In the genomic region with DNA sequence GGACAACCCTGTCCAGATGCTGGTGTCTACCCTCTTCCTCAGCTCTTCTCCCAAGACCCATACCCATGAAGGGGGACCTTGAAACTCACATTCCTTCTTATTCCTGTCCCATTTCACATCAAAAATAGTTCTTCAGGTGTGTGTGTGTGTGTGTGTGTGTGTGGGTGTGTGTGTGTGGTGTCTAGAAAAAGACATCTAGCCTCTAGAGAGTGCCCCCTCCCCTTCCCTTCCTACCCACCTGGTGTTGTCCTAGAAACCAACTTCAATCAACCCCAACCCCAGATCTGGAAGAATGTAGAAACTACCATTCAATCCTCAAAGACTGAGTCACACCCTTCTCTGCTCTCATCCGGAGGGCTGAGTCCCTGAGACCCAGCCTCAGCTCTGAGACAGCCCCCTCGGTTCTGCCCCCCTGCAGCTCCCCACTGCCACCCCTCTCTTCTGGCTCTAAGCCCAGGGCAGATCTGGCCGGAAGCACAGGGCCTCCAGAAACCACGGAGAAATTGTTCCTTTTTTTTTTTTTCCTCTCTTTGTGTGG, we compare ENCODE assay signal across 9 cellular contexts. TPM values are rescaled to one million over a fixed set of nuclear protein-coding genes. Genes with fewer than 3 reads are reported as not detected.
A peak's percentile ranks its signal among the peaks of the same experiment; 100 is the strongest.
DNase-seq lines count a peak whose midpoint lies in the region; ATAC-seq and TF ChIP-seq lines count a peak whose summit lies in the region.
"Had no signal": no experiment of that assay in that cellular context is flagged by ENCODE, and none has a peak within 500 bp of the region (broad histone marks: within the 10 kb centered on the region; RNA-seq: fewer than 3 reads in every experiment).

No MANE protein-coding gene starts in this region.

- TF ChIP-seq EP300 in gastroesophageal sphincter (IDR thresholded peaks at IDR 0.05): no peak

- H3K9me3 Mint-ChIP-seq in activated T-helper 2 cell treated with anti-CD3 and anti-CD28 coated beads, Interferon-gamma antibody, Interleukin-2, Interleukin-4, amounts not matched to agents 10 μg/mL and 5 μg/mL and 100 μg/mL, durations not matched to agents 14 hours and 24 hours and 36 hours: no peaks in the 10 kb centered on the region
- peaks cover 0 to 2% (median 0%) of the 10 kb centered on the region in 11 donors for H3K9me3 Mint-ChIP-seq in naive thymus-derived CD4-positive, alpha-beta T cell

- TF ChIP-seq POLR2A in gastroesophageal sphincter (IDR thresholded peaks at IDR 0.05): no peak

- no peak for TF ChIP-seq CTCF in gastroesophageal sphincter (IDR thresholded peaks at IDR 0.05)

- peak overlapping the region; percentile 15 for H3K4me3 ChIP-seq in naive thymus-derived CD4-positive, alpha-beta T cell (ENCODE audit: low read length)
- no peak overlapping the region for H3K4me3 ChIP-seq in gastroesophageal sphincter

- H3K4me1 ChIP-seq in naive thymus-derived CD4-positive, alpha-beta T cell (ENCODE audit: control insufficient read depth in 2 of 2, insufficient read depth in 2 of 2, low read length in 2 of 2): peaks cover 27 to 38% of the 10 kb centered on the region in 2 donors
- H3K4me1 ChIP-seq in gastroesophageal sphincter: peaks cover 0 to 40% (median 18%) of the 10 kb centered on the region in 3 donors

- no peaks in the 10 kb centered on the region for H3K27me3 Mint-ChIP-seq in activated T-helper 2 cell treated with anti-CD3 and anti-CD28 coated beads, Interferon-gamma antibody, Interleukin-2, Interleukin-4, amounts not matched to agents 10 μg/mL and 5 μg/mL and 100 μg/mL, durations not matched to agents 14 hours and 24 hours and 36 hours (ENCODE audit: low read depth)
- no peaks in the 10 kb centered on the region for H3K27me3 Mint-ChIP-seq in naive thymus-derived CD4-positive, alpha-beta T cell

- H3K9me3 ChIP-seq in naive thymus-derived CD4-positive, alpha-beta T cell (ENCODE audit: control insufficient read depth in 2 of 3, low read length in 3 of 3): no peaks in the 10 kb centered on the region
- H3K9me3 ChIP-seq in gastroesophageal sphincter: no peaks in the 10 kb centered on the region

- WGBS in gastroesophageal sphincter (ENCODE audit: low coverage in 1 of 2), 2 donors: 14 to 17% methylated on average over 3 to 4 of the region's 4 CpGs

- intact Hi-C loops in activated T-helper 2 cell treated with anti-CD3 and anti-CD28 coated beads, Interferon-gamma antibody, Interleukin-2, Interleukin-4, amounts not matched to agents 10 μg/mL and 5 μg/mL and 100 μg/mL, durations not matched to agents 14 hours and 24 hours and 36 hours (cut with micrococcal nuclease): no loop called here
- intact Hi-C loops in naive thymus-derived CD4-positive, alpha-beta T cell (cut with micrococcal nuclease): loop anchor here (1.0 kb wide), 2 partner anchors 12 to 23 kb away; a partner anchor contains a TSS

- ATAC-seq in naive thymus-derived CD4-positive, alpha-beta T cell: peak; percentile 68
- ATAC-seq in gastroesophageal sphincter (no peak), GM19463 (IDR thresholded peaks at IDR 0.05; ENCODE audit: unreplicated experiment) (no peak), HG02763 (IDR thresholded peaks at IDR 0.05; ENCODE audit: unreplicated experiment) (no peak), HG02588 (IDR thresholded peaks at IDR 0.05; ENCODE audit: unreplicated experiment) (no peak)

- no peaks in the 10 kb centered on the region for H3K27me3 ChIP-seq in naive thymus-derived CD4-positive, alpha-beta T cell (ENCODE audit: control insufficient read depth in 2 of 2, insufficient read depth in 2 of 2, low read length in 2 of 2)
- peaks cover 66% of the 10 kb centered on the region for H3K27me3 ChIP-seq in gastroesophageal sphincter

- H3K36me3 Mint-ChIP-seq in activated T-helper 2 cell treated with anti-CD3 and anti-CD28 coated beads, Interferon-gamma antibody, Interleukin-2, Interleukin-4, amounts not matched to agents 10 μg/mL and 5 μg/mL and 100 μg/mL, durations not matched to agents 14 hours and 24 hours and 36 hours (ENCODE audit: low read depth): peaks cover 65% of the 10 kb centered on the region
- peaks cover 0 to 17% (median 0%) of the 10 kb centered on the region in 5 donors for H3K36me3 Mint-ChIP-seq in naive thymus-derived CD4-positive, alpha-beta T cell

- CTCF ChIA-PET in naive thymus-derived CD4-positive, alpha-beta T cell (lab: Charles Lee): interaction anchor here (0.7 to 2.6 kb wide), 5 partner anchors 15 to 1311 kb away, joined by 3 to 12 read pairs (median 5); no protein-coding TSS in a partner anchor

- H3K27ac ChIP-seq in naive thymus-derived CD4-positive, alpha-beta T cell (ENCODE audit: low read depth, low read length): peak overlapping the region; percentile 71
- H3K27ac ChIP-seq in gastroesophageal sphincter: peak overlapping the region in 2 of 4 donors; percentile 17 to 53

- POLR2A ChIA-PET in naive thymus-derived CD4-positive, alpha-beta T cell (lab: Charles Lee): interaction anchor here (0.6 to 7.9 kb wide), 4 partner anchors 12 to 32 kb away, joined by 5 to 100 read pairs (median 18); a partner anchor contains a TSS

- peaks cover 53% of the 10 kb centered on the region for H3K4me1 Mint-ChIP-seq in activated T-helper 2 cell treated with anti-CD3 and anti-CD28 coated beads, Interferon-gamma antibody, Interleukin-2, Interleukin-4, amounts not matched to agents 10 μg/mL and 5 μg/mL and 100 μg/mL, durations not matched to agents 14 hours and 24 hours and 36 hours (ENCODE audit: low read depth)
- peaks cover 51 to 69% (median 60%) of the 10 kb centered on the region in 7 donors for H3K4me1 Mint-ChIP-seq in naive thymus-derived CD4-positive, alpha-beta T cell

- peaks cover 0 to 13% (median 0%) of the 10 kb centered on the region in 3 experiments for H3K36me3 ChIP-seq in naive thymus-derived CD4-positive, alpha-beta T cell (ENCODE audit: control insufficient read depth in 2 of 3, insufficient read depth in 3 of 3, low read length in 3 of 3)
- H3K36me3 ChIP-seq in gastroesophageal sphincter: no peaks in the 10 kb centered on the region

- peak overlapping the region; percentile 83 for H3K27ac Mint-ChIP-seq in activated T-helper 2 cell treated with anti-CD3 and anti-CD28 coated beads, Interferon-gamma antibody, Interleukin-2, Interleukin-4, amounts not matched to agents 10 μg/mL and 5 μg/mL and 100 μg/mL, durations not matched to agents 14 hours and 24 hours and 36 hours
- peak overlapping the region; percentile 84 to 96 (median 93) for H3K27ac Mint-ChIP-seq in naive thymus-derived CD4-positive, alpha-beta T cell

- DNase-seq in GM03348 (ENCODE audit: low spot score): peak; percentile 38
- peak; percentile 45 for DNase-seq in NCI-H226
- DNase-seq in activated T-helper 2 cell treated with anti-CD3 and anti-CD28 coated beads, Interferon-gamma antibody, Interleukin-2, Interleukin-4, amounts not matched to agents 10 μg/mL and 5 μg/mL and 100 μg/mL, durations not matched to agents 14 hours and 24 hours and 36 hours (ENCODE audit: low spot score): no peak
- peak in 7 of 9 donors; percentile 39 to 78 (median 57) for DNase-seq in naive thymus-derived CD4-positive, alpha-beta T cell

- peak overlapping the region; percentile 82 for H3K4me3 Mint-ChIP-seq in activated T-helper 2 cell treated with anti-CD3 and anti-CD28 coated beads, Interferon-gamma antibody, Interleukin-2, Interleukin-4, amounts not matched to agents 10 μg/mL and 5 μg/mL and 100 μg/mL, durations not matched to agents 14 hours and 24 hours and 36 hours (ENCODE audit: low read depth)
- H3K4me3 Mint-ChIP-seq in naive thymus-derived CD4-positive, alpha-beta T cell: peak overlapping the region; percentile 66 to 87 (median 81)

RNA-seq across cellular contexts. Expression of a gene that starts 3.5 kb away (rescaled TPM):
- total RNA-seq in activated T-helper 2 cell treated with anti-CD3 and anti-CD28 coated beads, Interferon-gamma antibody, Interleukin-2, Interleukin-4, amounts not matched to agents 10 μg/mL and 5 μg/mL and 100 μg/mL, durations not matched to agents 14 hours and 24 hours and 36 hours: 98.0 and 98.7 TPM in 2 replicates
- total RNA-seq in naive thymus-derived CD4-positive, alpha-beta T cell: 10 to 100 TPM; 12.8 to 53.4 (median 18.8) TPM
- polyA plus RNA-seq in naive thymus-derived CD4-positive, alpha-beta T cell: 10 to 100 TPM in 1 of 2 donors, 1 to 10 TPM in 1; 8.1 to 16.0 TPM
- total RNA-seq in gastroesophageal sphincter: 1 to 10 TPM; 1.8 to 7.1 (median 3.4) TPM

RNA-seq across cellular contexts. Expression of a gene that starts 22.5 kb away (rescaled TPM):
- 69.1 and 73.1 TPM in 2 replicates for total RNA-seq in activated T-helper 2 cell treated with anti-CD3 and anti-CD28 coated beads, Interferon-gamma antibody, Interleukin-2, Interleukin-4, amounts not matched to agents 10 μg/mL and 5 μg/mL and 100 μg/mL, durations not matched to agents 14 hours and 24 hours and 36 hours
- 10 to 100 TPM; 48.5 to 75.9 (median 53.9) TPM for total RNA-seq in naive thymus-derived CD4-positive, alpha-beta T cell
- polyA plus RNA-seq in naive thymus-derived CD4-positive, alpha-beta T cell: 1 to 10 TPM; 7.9 to 9.8 TPM
- total RNA-seq in gastroesophageal sphincter: 10 to 100 TPM in 3 of 4 donors, 1 to 10 TPM in 1; 8.9 to 25.9 (median 17.9) TPM

RNA-seq across cellular contexts. Expression of a gene that starts 25.0 kb away (rescaled TPM):
- total RNA-seq in activated T-helper 2 cell treated with anti-CD3 and anti-CD28 coated beads, Interferon-gamma antibody, Interleukin-2, Interleukin-4, amounts not matched to agents 10 μg/mL and 5 μg/mL and 100 μg/mL, durations not matched to agents 14 hours and 24 hours and 36 hours: 0.14 and 0.41 TPM in 2 replicates
- total RNA-seq in naive thymus-derived CD4-positive, alpha-beta T cell: under 1 TPM in 4 of 5 experiments, not detected in 1; 0.19 to 0.89 (median 0.61) TPM
- under 1 TPM; 0.28 to 0.34 TPM for polyA plus RNA-seq in naive thymus-derived CD4-positive, alpha-beta T cell
- total RNA-seq in gastroesophageal sphincter: 1 to 10 TPM; 3.1 to 9.8 (median 5.2) TPM
- total RNA-seq: epithelial cell of proximal tubule had no signal

RNA-seq across cellular contexts. Expression of a gene that starts 49.9 kb away (rescaled TPM):
- 3.6 and 4.6 TPM in 2 replicates for total RNA-seq in activated T-helper 2 cell treated with anti-CD3 and anti-CD28 coated beads, Interferon-gamma antibody, Interleukin-2, Interleukin-4, amounts not matched to agents 10 μg/mL and 5 μg/mL and 100 μg/mL, durations not matched to agents 14 hours and 24 hours and 36 hours
- total RNA-seq in naive thymus-derived CD4-positive, alpha-beta T cell: 10 to 100 TPM in 2 of 5 experiments, 1 to 10 TPM in 3; 4.3 to 24.4 (median 7.7) TPM
- polyA plus RNA-seq in naive thymus-derived CD4-positive, alpha-beta T cell: 1 to 10 TPM; 2.2 to 3.7 TPM
- total RNA-seq in gastroesophageal sphincter: 10 to 100 TPM in 3 of 4 donors, 1 to 10 TPM in 1; 9.6 to 11.4 (median 10.5) TPM
